In the genomic region with DNA sequence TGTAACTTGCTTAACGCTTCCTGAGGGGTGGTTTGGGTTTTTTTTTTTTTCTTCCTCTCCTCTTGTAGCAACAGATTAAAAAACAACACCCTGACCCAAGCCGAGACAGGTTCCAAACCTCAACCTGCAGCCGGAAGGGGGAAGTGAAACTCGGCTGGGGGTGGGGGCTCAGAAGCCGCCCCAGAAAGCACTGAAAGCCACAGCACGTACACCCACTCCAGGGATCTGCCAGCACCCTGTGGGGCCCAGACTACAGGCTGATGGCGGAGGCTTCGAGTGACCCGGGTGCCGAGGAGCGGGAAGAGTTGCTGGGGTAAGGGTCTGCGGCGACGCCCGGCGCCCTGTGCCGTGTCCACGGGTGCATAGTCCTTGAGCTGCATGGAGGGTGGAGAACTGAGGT, we compare ENCODE assay signal across 1 cellular context.
TF ChIP-seq lines count a peak whose summit lies in the region.

A gene with protein sequence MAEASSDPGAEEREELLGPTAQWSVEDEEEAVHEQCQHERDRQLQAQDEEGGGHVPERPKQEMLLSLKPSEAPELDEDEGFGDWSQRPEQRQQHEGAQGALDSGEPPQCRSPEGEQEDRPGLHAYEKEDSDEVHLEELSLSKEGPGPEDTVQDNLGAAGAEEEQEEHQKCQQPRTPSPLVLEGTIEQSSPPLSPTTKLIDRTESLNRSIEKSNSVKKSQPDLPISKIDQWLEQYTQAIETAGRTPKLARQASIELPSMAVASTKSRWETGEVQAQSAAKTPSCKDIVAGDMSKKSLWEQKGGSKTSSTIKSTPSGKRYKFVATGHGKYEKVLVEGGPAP (plus strand): TSS at position 200 of the 400 bp plus-strand sequence. CDS start 61 bp downstream, at position 261.

TF ChIP-seq in GM12878, 131 proteins besides CTCF, POLR2A, EP300 and RAD21 (continued from another document and continues in another):
- TF ChIP-seq, protein P1, sequence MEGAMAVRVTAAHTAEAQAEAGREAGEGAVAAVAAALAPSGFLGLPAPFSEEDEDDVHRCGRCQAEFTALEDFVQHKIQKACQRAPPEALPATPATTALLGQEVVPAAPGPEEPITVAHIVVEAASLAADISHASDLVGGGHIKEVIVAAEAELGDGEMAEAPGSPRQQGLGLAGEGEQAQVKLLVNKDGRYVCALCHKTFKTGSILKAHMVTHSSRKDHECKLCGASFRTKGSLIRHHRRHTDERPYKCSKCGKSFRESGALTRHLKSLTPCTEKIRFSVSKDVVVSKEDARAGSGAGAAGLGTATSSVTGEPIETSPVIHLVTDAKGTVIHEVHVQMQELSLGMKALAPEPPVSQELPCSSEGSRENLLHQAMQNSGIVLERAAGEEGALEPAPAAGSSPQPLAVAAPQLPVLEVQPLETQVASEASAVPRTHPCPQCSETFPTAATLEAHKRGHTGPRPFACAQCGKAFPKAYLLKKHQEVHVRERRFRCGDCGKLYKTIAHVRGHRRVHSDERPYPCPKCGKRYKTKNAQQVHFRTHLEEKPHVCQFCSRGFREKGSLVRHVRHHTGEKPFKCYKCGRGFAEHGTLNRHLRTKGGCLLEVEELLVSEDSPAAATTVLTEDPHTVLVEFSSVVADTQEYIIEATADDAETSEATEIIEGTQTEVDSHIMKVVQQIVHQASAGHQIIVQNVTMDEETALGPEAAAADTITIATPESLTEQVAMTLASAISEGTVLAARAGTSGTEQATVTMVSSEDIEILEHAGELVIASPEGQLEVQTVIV (IDR thresholded peaks at IDR 0.05; ENCODE audit: borderline replicate concordance, partially characterized antibody), result no peak
- TF ChIP-seq ZNF274 (IDR thresholded peaks at IDR 0.05; ENCODE audit: insufficient read depth, insufficient read length), result no peak
- TF ChIP-seq SRF (IDR thresholded peaks at IDR 0.05; ENCODE audit: low read depth in 2 of 2, low read length in 2 of 2), result peak in 1 of 2 experiments; percentile 83; a peak in 2 of 4 replicates
- TF ChIP-seq, protein P2, sequence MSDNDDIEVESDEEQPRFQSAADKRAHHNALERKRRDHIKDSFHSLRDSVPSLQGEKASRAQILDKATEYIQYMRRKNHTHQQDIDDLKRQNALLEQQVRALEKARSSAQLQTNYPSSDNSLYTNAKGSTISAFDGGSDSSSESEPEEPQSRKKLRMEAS (IDR thresholded peaks at IDR 0.05; ENCODE audit: low read depth, low read length), result no peak; the same call in 1 of the 2 replicates
- 0 out of 2 replicates have a peak, but pooled peaks have one; percentile 59 for TF ChIP-seq ESRRA (IDR thresholded peaks at IDR 0.05; ENCODE audit: low read length)
- no peak for TF ChIP-seq SMARCA5 (IDR thresholded peaks at IDR 0.05)
- TF ChIP-seq, protein P3, sequence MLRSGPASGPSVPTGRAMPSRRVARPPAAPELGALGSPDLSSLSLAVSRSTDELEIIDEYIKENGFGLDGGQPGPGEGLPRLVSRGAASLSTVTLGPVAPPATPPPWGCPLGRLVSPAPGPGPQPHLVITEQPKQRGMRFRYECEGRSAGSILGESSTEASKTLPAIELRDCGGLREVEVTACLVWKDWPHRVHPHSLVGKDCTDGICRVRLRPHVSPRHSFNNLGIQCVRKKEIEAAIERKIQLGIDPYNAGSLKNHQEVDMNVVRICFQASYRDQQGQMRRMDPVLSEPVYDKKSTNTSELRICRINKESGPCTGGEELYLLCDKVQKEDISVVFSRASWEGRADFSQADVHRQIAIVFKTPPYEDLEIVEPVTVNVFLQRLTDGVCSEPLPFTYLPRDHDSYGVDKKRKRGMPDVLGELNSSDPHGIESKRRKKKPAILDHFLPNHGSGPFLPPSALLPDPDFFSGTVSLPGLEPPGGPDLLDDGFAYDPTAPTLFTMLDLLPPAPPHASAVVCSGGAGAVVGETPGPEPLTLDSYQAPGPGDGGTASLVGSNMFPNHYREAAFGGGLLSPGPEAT (IDR thresholded peaks at IDR 0.05; ENCODE audit: low read depth), result peak; percentile 97
- TF ChIP-seq KDM1A (IDR thresholded peaks at IDR 0.05; ENCODE audit: borderline replicate concordance), result no peak
- TF ChIP-seq TAF1 (IDR thresholded peaks at IDR 0.05; ENCODE audit: borderline replicate concordance, low read depth, low read length), result peak; percentile 80
- TF ChIP-seq, protein P4, sequence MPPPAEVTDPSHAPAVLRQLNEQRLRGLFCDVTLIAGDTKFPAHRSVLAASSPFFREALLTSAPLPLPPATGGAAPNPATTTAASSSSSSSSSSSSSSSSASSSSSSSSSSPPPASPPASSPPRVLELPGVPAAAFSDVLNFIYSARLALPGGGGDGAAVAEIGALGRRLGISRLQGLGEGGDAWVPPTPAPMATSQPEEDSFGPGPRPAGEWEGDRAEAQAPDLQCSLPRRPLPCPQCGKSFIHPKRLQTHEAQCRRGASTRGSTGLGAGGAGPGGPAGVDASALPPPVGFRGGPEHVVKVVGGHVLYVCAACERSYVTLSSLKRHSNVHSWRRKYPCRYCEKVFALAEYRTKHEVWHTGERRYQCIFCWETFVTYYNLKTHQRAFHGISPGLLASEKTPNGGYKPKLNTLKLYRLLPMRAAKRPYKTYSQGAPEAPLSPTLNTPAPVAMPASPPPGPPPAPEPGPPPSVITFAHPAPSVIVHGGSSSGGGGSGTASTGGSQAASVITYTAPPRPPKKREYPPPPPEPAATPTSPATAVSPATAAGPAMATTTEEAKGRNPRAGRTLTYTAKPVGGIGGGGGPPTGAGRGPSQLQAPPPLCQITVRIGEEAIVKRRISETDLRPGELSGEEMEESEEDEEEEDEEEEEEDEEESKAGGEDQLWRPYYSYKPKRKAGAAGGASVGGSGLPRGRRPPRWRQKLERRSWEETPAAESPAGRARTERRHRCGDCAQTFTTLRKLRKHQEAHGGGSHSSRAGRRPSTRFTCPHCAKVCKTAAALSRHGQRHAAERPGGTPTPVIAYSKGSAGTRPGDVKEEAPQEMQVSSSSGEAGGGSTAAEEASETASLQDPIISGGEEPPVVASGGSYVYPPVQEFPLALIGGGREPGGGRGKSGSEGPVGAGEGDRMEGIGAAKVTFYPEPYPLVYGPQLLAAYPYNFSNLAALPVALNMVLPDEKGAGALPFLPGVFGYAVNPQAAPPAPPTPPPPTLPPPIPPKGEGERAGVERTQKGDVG (CRISPR knock-in tag; IDR thresholded peaks at IDR 0.05), result no peak
- TF ChIP-seq NBN (IDR thresholded peaks at IDR 0.05), result peak; percentile 98
- no peak for TF ChIP-seq FOXM1 (IDR thresholded peaks at IDR 0.05; ENCODE audit: low read depth, low read length)
- TF ChIP-seq RB1 (IDR thresholded peaks at IDR 0.05; ENCODE audit: borderline replicate concordance), result 0 out of 2 replicates have a peak, but pooled peaks have one; percentile 25
- TF ChIP-seq MYC (IDR thresholded peaks at IDR 0.05; ENCODE audit: insufficient read depth, insufficient read length, insufficient replicate concordance, low read length, severe bottlenecking), result peak; percentile 23
- TF ChIP-seq ASH2L (IDR thresholded peaks at IDR 0.05; ENCODE audit: borderline replicate concordance, low read depth), result no peak
- TF ChIP-seq RUNX3 (IDR thresholded peaks at IDR 0.05; ENCODE audit: low read length), result no peak
- no peak for TF ChIP-seq YBX1 (IDR thresholded peaks at IDR 0.05)
- TF ChIP-seq SPI1 (IDR thresholded peaks at IDR 0.05; ENCODE audit: borderline replicate concordance, insufficient read depth, low read depth, low read length), result peak; percentile 100
- TF ChIP-seq GATAD2B (conservative IDR thresholded peaks at IDR 0.05; ENCODE audit: low read depth), result peak; percentile 73
- peak; percentile 54 for TF ChIP-seq SMAD1 (IDR thresholded peaks at IDR 0.05; ENCODE audit: low read depth, partially characterized antibody)
- no peak for TF ChIP-seq CBX5 (IDR thresholded peaks at IDR 0.05; ENCODE audit: low read depth)
- TF ChIP-seq NR2C1 (IDR thresholded peaks at IDR 0.05), result no peak; the same call in 1 of the 2 replicates
- no peak; the same call in 1 of the 2 replicates for TF ChIP-seq HCFC1 (IDR thresholded peaks at IDR 0.05; ENCODE audit: low read length)
- no peak for TF ChIP-seq BRCA1 (IDR thresholded peaks at IDR 0.05; ENCODE audit: low read depth, low read length)
- peak; percentile 98 for TF ChIP-seq ZNF384 (IDR thresholded peaks at IDR 0.05; ENCODE audit: borderline replicate concordance, low read depth, low read length)
- TF ChIP-seq KLF5 (IDR thresholded peaks at IDR 0.05; ENCODE audit: partially characterized antibody), result peak; percentile 92
- 0 out of 2 replicates have a peak, but pooled peaks have one; percentile 19 for TF ChIP-seq STAT1 (conservative IDR thresholded peaks at IDR 0.05)
- peak; percentile 93 for TF ChIP-seq CREM (IDR thresholded peaks at IDR 0.05; ENCODE audit: low read depth)
- peak; percentile 99 for TF ChIP-seq DPF2 (IDR thresholded peaks at IDR 0.05)
- TF ChIP-seq PAX8 (IDR thresholded peaks at IDR 0.05), result no peak
- peak; percentile 95 for TF ChIP-seq TCF3 (IDR thresholded peaks at IDR 0.05; ENCODE audit: borderline replicate concordance, insufficient read depth, low read depth, low read length)
- no peak for TF ChIP-seq SIX5 (IDR thresholded peaks at IDR 0.05; ENCODE audit: low read depth, low read length, severe bottlenecking)
- peak; percentile 92 for TF ChIP-seq ATF7 (IDR thresholded peaks at IDR 0.05; ENCODE audit: low read depth)
- peak; percentile 85; the same call in 1 of the 2 replicates for TF ChIP-seq ZBED1 (IDR thresholded peaks at IDR 0.05; ENCODE audit: borderline replicate concordance)
- TF ChIP-seq LARP7 (IDR thresholded peaks at IDR 0.05), result no peak; the same call in 1 of the 2 replicates
- no peak for TF ChIP-seq NFIC (IDR thresholded peaks at IDR 0.05; ENCODE audit: low read depth, low read length)
- peak; percentile 85 for TF ChIP-seq RFX5 (IDR thresholded peaks at IDR 0.05; ENCODE audit: low read depth, low read length)
- TF ChIP-seq, protein P5, sequence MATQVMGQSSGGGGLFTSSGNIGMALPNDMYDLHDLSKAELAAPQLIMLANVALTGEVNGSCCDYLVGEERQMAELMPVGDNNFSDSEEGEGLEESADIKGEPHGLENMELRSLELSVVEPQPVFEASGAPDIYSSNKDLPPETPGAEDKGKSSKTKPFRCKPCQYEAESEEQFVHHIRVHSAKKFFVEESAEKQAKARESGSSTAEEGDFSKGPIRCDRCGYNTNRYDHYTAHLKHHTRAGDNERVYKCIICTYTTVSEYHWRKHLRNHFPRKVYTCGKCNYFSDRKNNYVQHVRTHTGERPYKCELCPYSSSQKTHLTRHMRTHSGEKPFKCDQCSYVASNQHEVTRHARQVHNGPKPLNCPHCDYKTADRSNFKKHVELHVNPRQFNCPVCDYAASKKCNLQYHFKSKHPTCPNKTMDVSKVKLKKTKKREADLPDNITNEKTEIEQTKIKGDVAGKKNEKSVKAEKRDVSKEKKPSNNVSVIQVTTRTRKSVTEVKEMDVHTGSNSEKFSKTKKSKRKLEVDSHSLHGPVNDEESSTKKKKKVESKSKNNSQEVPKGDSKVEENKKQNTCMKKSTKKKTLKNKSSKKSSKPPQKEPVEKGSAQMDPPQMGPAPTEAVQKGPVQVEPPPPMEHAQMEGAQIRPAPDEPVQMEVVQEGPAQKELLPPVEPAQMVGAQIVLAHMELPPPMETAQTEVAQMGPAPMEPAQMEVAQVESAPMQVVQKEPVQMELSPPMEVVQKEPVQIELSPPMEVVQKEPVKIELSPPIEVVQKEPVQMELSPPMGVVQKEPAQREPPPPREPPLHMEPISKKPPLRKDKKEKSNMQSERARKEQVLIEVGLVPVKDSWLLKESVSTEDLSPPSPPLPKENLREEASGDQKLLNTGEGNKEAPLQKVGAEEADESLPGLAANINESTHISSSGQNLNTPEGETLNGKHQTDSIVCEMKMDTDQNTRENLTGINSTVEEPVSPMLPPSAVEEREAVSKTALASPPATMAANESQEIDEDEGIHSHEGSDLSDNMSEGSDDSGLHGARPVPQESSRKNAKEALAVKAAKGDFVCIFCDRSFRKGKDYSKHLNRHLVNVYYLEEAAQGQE (IDR thresholded peaks at IDR 0.05; ENCODE audit: low read depth, low read length), result peak; percentile 38; the same call in 1 of the 2 replicates
- peak; percentile 73 for TF ChIP-seq MXI1 (IDR thresholded peaks at IDR 0.05; ENCODE audit: low read depth, low read length)
- TF ChIP-seq MYB (IDR thresholded peaks at IDR 0.05; ENCODE audit: borderline replicate concordance, low read depth, low read length), result peak; percentile 74
- TF ChIP-seq, protein P6, sequence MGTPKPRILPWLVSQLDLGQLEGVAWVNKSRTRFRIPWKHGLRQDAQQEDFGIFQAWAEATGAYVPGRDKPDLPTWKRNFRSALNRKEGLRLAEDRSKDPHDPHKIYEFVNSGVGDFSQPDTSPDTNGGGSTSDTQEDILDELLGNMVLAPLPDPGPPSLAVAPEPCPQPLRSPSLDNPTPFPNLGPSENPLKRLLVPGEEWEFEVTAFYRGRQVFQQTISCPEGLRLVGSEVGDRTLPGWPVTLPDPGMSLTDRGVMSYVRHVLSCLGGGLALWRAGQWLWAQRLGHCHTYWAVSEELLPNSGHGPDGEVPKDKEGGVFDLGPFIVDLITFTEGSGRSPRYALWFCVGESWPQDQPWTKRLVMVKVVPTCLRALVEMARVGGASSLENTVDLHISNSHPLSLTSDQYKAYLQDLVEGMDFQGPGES (IDR thresholded peaks at IDR 0.05), result no peak
- TF ChIP-seq NR2F1 (conservative IDR thresholded peaks at IDR 0.05), result peak; percentile 84
- TF ChIP-seq IKZF1 (conservative IDR thresholded peaks at IDR 0.05), result peak; percentile 97
- peak; percentile 97 to 98 for TF ChIP-seq IKZF2 (IDR thresholded peaks at IDR 0.05)
- TF ChIP-seq, protein P7, sequence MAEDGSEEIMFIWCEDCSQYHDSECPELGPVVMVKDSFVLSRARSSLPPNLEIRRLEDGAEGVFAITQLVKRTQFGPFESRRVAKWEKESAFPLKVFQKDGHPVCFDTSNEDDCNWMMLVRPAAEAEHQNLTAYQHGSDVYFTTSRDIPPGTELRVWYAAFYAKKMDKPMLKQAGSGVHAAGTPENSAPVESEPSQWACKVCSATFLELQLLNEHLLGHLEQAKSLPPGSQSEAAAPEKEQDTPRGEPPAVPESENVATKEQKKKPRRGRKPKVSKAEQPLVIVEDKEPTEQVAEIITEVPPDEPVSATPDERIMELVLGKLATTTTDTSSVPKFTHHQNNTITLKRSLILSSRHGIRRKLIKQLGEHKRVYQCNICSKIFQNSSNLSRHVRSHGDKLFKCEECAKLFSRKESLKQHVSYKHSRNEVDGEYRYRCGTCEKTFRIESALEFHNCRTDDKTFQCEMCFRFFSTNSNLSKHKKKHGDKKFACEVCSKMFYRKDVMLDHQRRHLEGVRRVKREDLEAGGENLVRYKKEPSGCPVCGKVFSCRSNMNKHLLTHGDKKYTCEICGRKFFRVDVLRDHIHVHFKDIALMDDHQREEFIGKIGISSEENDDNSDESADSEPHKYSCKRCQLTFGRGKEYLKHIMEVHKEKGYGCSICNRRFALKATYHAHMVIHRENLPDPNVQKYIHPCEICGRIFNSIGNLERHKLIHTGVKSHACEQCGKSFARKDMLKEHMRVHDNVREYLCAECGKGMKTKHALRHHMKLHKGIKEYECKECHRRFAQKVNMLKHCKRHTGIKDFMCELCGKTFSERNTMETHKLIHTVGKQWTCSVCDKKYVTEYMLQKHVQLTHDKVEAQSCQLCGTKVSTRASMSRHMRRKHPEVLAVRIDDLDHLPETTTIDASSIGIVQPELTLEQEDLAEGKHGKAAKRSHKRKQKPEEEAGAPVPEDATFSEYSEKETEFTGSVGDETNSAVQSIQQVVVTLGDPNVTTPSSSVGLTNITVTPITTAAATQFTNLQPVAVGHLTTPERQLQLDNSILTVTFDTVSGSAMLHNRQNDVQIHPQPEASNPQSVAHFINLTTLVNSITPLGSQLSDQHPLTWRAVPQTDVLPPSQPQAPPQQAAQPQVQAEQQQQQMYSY (CRISPR knock-in tag; IDR thresholded peaks at IDR 0.05), result no peak
- 0 out of 2 replicates have a peak, but pooled peaks have one; percentile 31 for TF ChIP-seq TARDBP (IDR thresholded peaks at IDR 0.05; ENCODE audit: borderline replicate concordance)
